Comparison of ENCODE assay signal across 31 cellular contexts in genomic region chr15:87131067-87131466, GRCh38.
"Had no signal": no experiment of that assay in that cellular context is flagged by ENCODE, and none has a peak within 500 bp of the region (broad histone marks: within the 10 kb centered on the region; RNA-seq: fewer than 3 reads in every experiment).

No MANE protein-coding gene starts in this region.

- ATAC-seq: activated CD8-positive, alpha-beta T cell treated with anti-CD3 and anti-CD28 coated beads for 36 hours; activated naive CD8-positive, alpha-beta T cell treated with anti-CD3 and anti-CD28 coated beads, Interleukin-2, amount 50 U/mL, for 24 hours; activated T-cell treated with anti-CD3 and anti-CD28 coated beads, Interleukin-2, amount 50 U/mL, for 4 hours; activated T-cell treated with anti-CD3 and anti-CD28 coated beads, Interleukin-2, amount 50 U/mL, for 72 hours; activated T-helper 17 cell treated with anti-CD3 and anti-CD28 coated beads, Interleukin-2, amount 50 U/mL, for 72 hours had no signal

- H3K9me3 ChIP-seq: ascending aorta had no signal

- DNase-seq: activated B cell treated with CpG ODN at 0.5 μM for 24 hours; activated CD4-positive, alpha-beta memory T cell treated with anti-CD3 and anti-CD28 coated beads for 36 hours; activated CD4-positive, alpha-beta T cell treated with anti-CD3 and anti-CD28 coated beads for 4 hours; activated CD4-positive, alpha-beta T cell treated with anti-CD3 and anti-CD28 coated beads, Interleukin-2, amount 10 ng/mL, durations not matched to agents 24 days and 14 days; activated CD4-positive, alpha-beta T cell treated with anti-CD3 and anti-CD28 coated beads, Interleukin-2, amount 50 U/mL, for 1 hour; activated CD4-positive, alpha-beta T cell treated with anti-CD3 and anti-CD28 coated beads, Interleukin-2, amount 50 U/mL, for 4 hours; activated CD4-positive, CD25-positive, alpha-beta regulatory T cell treated with anti-CD3 and anti-CD28 coated beads, Interleukin-2, amount 50 U/mL, for 72 hours; activated CD8-positive, alpha-beta memory T cell treated with anti-CD3 and anti-CD28 coated beads, Interleukin-2, amount 50 U/mL, for 4 hours; activated CD8-positive, alpha-beta T cell treated with anti-CD3 and anti-CD28 coated beads for 36 hours; activated effector memory CD4-positive, alpha-beta T cell treated with anti-CD3 and anti-CD28 coated beads, Interleukin-2, amount 50 U/mL, for 16 hours; activated gamma-delta T cell treated with Interleukin-2 at 50 U/mL for 16 hours; activated naive CD4-positive, alpha-beta T cell; activated naive CD4-positive, alpha-beta T cell treated with anti-CD3 and anti-CD28 coated beads for 36 hours; activated naive CD8-positive, alpha-beta T cell treated with anti-CD3 and anti-CD28 coated beads, Interleukin-2, amount 10 ng/mL, durations not matched to agents 7 days and 5 days; activated naive CD8-positive, alpha-beta T cell treated with anti-CD3 and anti-CD28 coated beads, Interleukin-2, amount 50 U/mL, for 24 hours; activated T-cell treated with anti-CD3 and anti-CD28 coated beads for 4 hours; activated T-cell treated with anti-CD3 and anti-CD28 coated beads, Interleukin-2, amount 50 U/mL, for 1 hour; activated T-cell treated with anti-CD3 and anti-CD28 coated beads, Interleukin-2, amount 50 U/mL, for 4 hours; activated T-cell treated with anti-CD3 and anti-CD28 coated beads, Interleukin-2, amount 50 U/mL, for 72 hours; amygdala; anterior cingulate cortex; caudate nucleus; cerebellar nuclear complex; T-helper 2 cell; T-helper 9 cell had no signal

- H3K27me3 ChIP-seq: ascending aorta, cardiac muscle cell had no signal

- FAIRE-seq: bronchial epithelial cell, TTC549 had no signal

- H3K36me3 ChIP-seq: ascending aorta, cardiac muscle cell had no signal

- H3K4me3 ChIP-seq: ascending aorta, cardiac muscle cell had no signal

- H3K27ac ChIP-seq: ascending aorta, cardiac muscle cell, VCaP had no signal

- H3K4me1 ChIP-seq: ascending aorta had no signal
